ENCODE assay signal across 1 cellular context in genomic region chr12:113622410-113622809, GRCh38.
TF ChIP-seq lines count a peak whose summit lies in the region.

No MANE protein-coding gene starts in this region.

TF ChIP-seq in WTC11, 78 proteins besides CTCF, POLR2A, EP300 and RAD21 (continued from another document):
- TF ChIP-seq, protein P1, sequence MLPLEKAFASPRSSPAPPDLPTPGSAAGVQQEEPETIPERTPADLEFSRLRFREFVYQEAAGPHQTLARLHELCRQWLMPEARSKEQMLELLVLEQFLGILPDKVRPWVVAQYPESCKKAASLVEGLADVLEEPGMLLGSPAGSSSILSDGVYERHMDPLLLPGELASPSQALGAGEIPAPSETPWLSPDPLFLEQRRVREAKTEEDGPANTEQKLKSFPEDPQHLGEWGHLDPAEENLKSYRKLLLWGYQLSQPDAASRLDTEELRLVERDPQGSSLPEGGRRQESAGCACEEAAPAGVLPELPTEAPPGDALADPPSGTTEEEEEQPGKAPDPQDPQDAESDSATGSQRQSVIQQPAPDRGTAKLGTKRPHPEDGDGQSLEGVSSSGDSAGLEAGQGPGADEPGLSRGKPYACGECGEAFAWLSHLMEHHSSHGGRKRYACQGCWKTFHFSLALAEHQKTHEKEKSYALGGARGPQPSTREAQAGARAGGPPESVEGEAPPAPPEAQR (CRISPR knock-in tag; IDR thresholded peaks at IDR 0.05): no peak
- TF ChIP-seq ZNF263 (CRISPR knock-in tag; IDR thresholded peaks at IDR 0.05; ENCODE audit: low read depth) (no peak), ERG (CRISPR knock-in tag; IDR thresholded peaks at IDR 0.05) (no peak), GRHL2 (CRISPR knock-in tag; IDR thresholded peaks at IDR 0.05; ENCODE audit: insufficient replicate concordance, severe bottlenecking) (no peak), PRRX2 (CRISPR knock-in tag; IDR thresholded peaks at IDR 0.05) (no peak), ZMAT4 (CRISPR knock-in tag; IDR thresholded peaks at IDR 0.05) (no peak), FOXP1 (CRISPR knock-in tag; IDR thresholded peaks at IDR 0.05; ENCODE audit: borderline replicate concordance) (no peak), NR2C2 (CRISPR knock-in tag; IDR thresholded peaks at IDR 0.05) (no peak), ATF2 (CRISPR knock-in tag; IDR thresholded peaks at IDR 0.05; ENCODE audit: borderline replicate concordance, low read depth) (no peak), CREB1 (CRISPR knock-in tag; IDR thresholded peaks at IDR 0.05) (no peak), ELF4 (CRISPR knock-in tag; IDR thresholded peaks at IDR 0.05; ENCODE audit: low read depth) (no peak), E2F5 (CRISPR knock-in tag; IDR thresholded peaks at IDR 0.05) (no peak), ATF6 (CRISPR knock-in tag; IDR thresholded peaks at IDR 0.05) (no peak)
- TF ChIP-seq, protein P2, sequence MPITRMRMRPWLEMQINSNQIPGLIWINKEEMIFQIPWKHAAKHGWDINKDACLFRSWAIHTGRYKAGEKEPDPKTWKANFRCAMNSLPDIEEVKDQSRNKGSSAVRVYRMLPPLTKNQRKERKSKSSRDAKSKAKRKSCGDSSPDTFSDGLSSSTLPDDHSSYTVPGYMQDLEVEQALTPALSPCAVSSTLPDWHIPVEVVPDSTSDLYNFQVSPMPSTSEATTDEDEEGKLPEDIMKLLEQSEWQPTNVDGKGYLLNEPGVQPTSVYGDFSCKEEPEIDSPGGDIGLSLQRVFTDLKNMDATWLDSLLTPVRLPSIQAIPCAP (CRISPR knock-in tag; IDR thresholded peaks at IDR 0.05): no peak
- TF ChIP-seq, protein P3, sequence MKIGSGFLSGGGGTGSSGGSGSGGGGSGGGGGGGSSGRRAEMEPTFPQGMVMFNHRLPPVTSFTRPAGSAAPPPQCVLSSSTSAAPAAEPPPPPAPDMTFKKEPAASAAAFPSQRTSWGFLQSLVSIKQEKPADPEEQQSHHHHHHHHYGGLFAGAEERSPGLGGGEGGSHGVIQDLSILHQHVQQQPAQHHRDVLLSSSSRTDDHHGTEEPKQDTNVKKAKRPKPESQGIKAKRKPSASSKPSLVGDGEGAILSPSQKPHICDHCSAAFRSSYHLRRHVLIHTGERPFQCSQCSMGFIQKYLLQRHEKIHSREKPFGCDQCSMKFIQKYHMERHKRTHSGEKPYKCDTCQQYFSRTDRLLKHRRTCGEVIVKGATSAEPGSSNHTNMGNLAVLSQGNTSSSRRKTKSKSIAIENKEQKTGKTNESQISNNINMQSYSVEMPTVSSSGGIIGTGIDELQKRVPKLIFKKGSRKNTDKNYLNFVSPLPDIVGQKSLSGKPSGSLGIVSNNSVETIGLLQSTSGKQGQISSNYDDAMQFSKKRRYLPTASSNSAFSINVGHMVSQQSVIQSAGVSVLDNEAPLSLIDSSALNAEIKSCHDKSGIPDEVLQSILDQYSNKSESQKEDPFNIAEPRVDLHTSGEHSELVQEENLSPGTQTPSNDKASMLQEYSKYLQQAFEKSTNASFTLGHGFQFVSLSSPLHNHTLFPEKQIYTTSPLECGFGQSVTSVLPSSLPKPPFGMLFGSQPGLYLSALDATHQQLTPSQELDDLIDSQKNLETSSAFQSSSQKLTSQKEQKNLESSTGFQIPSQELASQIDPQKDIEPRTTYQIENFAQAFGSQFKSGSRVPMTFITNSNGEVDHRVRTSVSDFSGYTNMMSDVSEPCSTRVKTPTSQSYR (CRISPR knock-in tag; IDR thresholded peaks at IDR 0.05): no peak
- TF ChIP-seq, protein P4, sequence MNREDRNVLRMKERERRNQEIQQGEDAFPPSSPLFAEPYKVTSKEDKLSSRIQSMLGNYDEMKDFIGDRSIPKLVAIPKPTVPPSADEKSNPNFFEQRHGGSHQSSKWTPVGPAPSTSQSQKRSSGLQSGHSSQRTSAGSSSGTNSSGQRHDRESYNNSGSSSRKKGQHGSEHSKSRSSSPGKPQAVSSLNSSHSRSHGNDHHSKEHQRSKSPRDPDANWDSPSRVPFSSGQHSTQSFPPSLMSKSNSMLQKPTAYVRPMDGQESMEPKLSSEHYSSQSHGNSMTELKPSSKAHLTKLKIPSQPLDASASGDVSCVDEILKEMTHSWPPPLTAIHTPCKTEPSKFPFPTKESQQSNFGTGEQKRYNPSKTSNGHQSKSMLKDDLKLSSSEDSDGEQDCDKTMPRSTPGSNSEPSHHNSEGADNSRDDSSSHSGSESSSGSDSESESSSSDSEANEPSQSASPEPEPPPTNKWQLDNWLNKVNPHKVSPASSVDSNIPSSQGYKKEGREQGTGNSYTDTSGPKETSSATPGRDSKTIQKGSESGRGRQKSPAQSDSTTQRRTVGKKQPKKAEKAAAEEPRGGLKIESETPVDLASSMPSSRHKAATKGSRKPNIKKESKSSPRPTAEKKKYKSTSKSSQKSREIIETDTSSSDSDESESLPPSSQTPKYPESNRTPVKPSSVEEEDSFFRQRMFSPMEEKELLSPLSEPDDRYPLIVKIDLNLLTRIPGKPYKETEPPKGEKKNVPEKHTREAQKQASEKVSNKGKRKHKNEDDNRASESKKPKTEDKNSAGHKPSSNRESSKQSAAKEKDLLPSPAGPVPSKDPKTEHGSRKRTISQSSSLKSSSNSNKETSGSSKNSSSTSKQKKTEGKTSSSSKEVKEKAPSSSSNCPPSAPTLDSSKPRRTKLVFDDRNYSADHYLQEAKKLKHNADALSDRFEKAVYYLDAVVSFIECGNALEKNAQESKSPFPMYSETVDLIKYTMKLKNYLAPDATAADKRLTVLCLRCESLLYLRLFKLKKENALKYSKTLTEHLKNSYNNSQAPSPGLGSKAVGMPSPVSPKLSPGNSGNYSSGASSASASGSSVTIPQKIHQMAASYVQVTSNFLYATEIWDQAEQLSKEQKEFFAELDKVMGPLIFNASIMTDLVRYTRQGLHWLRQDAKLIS (CRISPR knock-in tag; IDR thresholded peaks at IDR 0.05; ENCODE audit: borderline replicate concordance): no peak
- TF ChIP-seq, protein P5, sequence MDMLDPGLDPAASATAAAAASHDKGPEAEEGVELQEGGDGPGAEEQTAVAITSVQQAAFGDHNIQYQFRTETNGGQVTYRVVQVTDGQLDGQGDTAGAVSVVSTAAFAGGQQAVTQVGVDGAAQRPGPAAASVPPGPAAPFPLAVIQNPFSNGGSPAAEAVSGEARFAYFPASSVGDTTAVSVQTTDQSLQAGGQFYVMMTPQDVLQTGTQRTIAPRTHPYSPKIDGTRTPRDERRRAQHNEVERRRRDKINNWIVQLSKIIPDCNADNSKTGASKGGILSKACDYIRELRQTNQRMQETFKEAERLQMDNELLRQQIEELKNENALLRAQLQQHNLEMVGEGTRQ (CRISPR knock-in tag; IDR thresholded peaks at IDR 0.05): no peak
- TF ChIP-seq, protein P6, sequence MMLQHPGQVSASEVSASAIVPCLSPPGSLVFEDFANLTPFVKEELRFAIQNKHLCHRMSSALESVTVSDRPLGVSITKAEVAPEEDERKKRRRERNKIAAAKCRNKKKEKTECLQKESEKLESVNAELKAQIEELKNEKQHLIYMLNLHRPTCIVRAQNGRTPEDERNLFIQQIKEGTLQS (CRISPR knock-in tag; conservative IDR thresholded peaks at IDR 0.05): no peak
TF ChIP-seq in WTC11: peak in this region for 0.
